Comparison of ENCODE assay signal across 17 cellular contexts in the genomic region with DNA sequence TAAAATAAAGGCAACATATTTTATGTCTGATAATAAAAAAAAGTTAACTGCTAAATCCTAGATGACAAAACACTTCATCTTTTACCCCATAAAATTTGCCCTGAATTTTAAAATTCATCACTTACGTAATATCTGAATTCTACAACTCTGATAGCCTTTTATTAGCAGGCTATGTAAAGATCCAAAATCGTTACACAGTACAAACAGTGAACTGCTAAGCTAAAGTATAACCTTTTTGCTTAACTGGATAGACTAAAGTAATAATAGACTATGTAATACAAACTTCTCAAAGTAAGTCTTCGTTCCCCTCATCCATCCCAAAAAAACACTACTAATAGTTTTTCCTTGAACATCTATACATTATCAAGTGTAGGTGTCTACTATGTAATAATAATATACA. TPM values are rescaled to one million over a fixed set of nuclear protein-coding genes. Genes with fewer than 3 reads are reported as not detected.
DNase-seq lines count a peak whose midpoint lies in the region; ATAC-seq and TF ChIP-seq lines count a peak whose summit lies in the region.
"Had no signal": no experiment of that assay in that cellular context is flagged by ENCODE, and none has a peak within 500 bp of the region (broad histone marks: within the 10 kb centered on the region; RNA-seq: fewer than 3 reads in every experiment).

No MANE protein-coding gene starts in this region.

- H3K9me2 ChIP-seq in hepatocyte (replicated peaks; ENCODE audit: insufficient read depth): no peaks in the 10 kb centered on the region

- H3K4me2 ChIP-seq in hepatocyte: peak overlapping the region; percentile 26

- no peak overlapping the region for H3K9ac ChIP-seq in mucosa of rectum (ENCODE audit: low read depth in 1 of 2, low read length in 2 of 2)
- H3K9ac ChIP-seq: GM23248 had no signal

- no peaks in the 10 kb centered on the region for H3K9me3 ChIP-seq in hepatocyte (ENCODE audit: low read depth)
- H3K9me3 ChIP-seq in mucosa of rectum (ENCODE audit: control insufficient read depth in 2 of 2, low read length in 2 of 2): no peaks in the 10 kb centered on the region
- H3K9me3 ChIP-seq in aorta (ENCODE audit: control insufficient read depth, low read length): no peaks in the 10 kb centered on the region

- no TSS peak for BruUV-seq in Calu3 (replicated peaks; lab: Mats Ljungman, UMichigan)

- H2AFZ ChIP-seq in hepatocyte: no peak overlapping the region
- H2AFZ ChIP-seq: GM23248 had no signal

- peaks cover 34% of the 10 kb centered on the region for H3K36me3 Mint-ChIP-seq in Calu3 (ENCODE audit: insufficient read depth, unreplicated experiment)
- H3K36me3 Mint-ChIP-seq: CD4-positive, alpha-beta memory T cell had no signal

- no peak for DNase-seq in hepatocyte (ENCODE audit: low spot score)
- DNase-seq in aorta: no peak
- DNase-seq in Calu3: no peak
- DNase-seq: C1 segment of cervical spinal cord; CD4-positive, alpha-beta memory T cell; COR-L47; DMS 273 treated with DMSO at 0.1 percent for 48 hours; DMS79; EL; GDM1; GM23248; H7; HCEC 1CT had no signal

- WGBS in hepatocyte (ENCODE audit: low lambda C conversion rate, missing lambda C conversion rate): 45% methylated on average over 3 of the region's 3 CpGs
- 91% methylated on average over 3 of the region's 3 CpGs for WGBS in aorta, 2 donors

- no peaks in the 10 kb centered on the region for H3K9me3 Mint-ChIP-seq in Calu3 (ENCODE audit: low read depth, unreplicated experiment)

- CTCF ChIA-PET in Calu3 (lab: Charles Lee): no interaction called here

- H3K27ac ChIP-seq in VCaP: peak overlapping the region; percentile 77; the same call in 1 of the 2 replicates
- H3K27ac ChIP-seq in hepatocyte: no peak overlapping the region
- peak overlapping the region; percentile 41 to 44 for H3K27ac ChIP-seq in mucosa of rectum (ENCODE audit: low read depth in 2 of 2, low read length in 2 of 2)
- H3K27ac ChIP-seq in aorta (ENCODE audit: low read depth in 1 of 2, low read length in 2 of 2): no peak overlapping the region
- H3K27ac ChIP-seq: GM23248 had no signal

- H3K4me3 ChIP-seq in hepatocyte (no peak overlapping the region), mucosa of rectum (ENCODE audit: low read length in 2 of 2) (no peak overlapping the region), aorta (ENCODE audit: low read length in 2 of 2) (no peak overlapping the region)
- H3K4me3 ChIP-seq: GM12878, GM23248 had no signal

- H3K36me3 ChIP-seq in hepatocyte (replicated peaks; ENCODE audit: insufficient read depth, low read depth): no peaks in the 10 kb centered on the region
- no peaks in the 10 kb centered on the region for H3K36me3 ChIP-seq in mucosa of rectum (ENCODE audit: control insufficient read depth in 2 of 2, insufficient read depth in 2 of 2, low read length in 2 of 2)
- no peaks in the 10 kb centered on the region for H3K36me3 ChIP-seq in aorta (ENCODE audit: control insufficient read depth in 1 of 2, insufficient read depth in 2 of 2, low read length in 1 of 2)

- no peak overlapping the region for H3K27ac Mint-ChIP-seq in Calu3 (ENCODE audit: unreplicated experiment)
- H3K27ac Mint-ChIP-seq: CD4-positive, alpha-beta memory T cell had no signal

- H3K4me1 Mint-ChIP-seq in Calu3 (ENCODE audit: low read depth, unreplicated experiment): peaks cover 33% of the 10 kb centered on the region
- H3K4me1 Mint-ChIP-seq: CD4-positive, alpha-beta memory T cell had no signal

- H3K4me3 Mint-ChIP-seq in Calu3 (ENCODE audit: low read depth, unreplicated experiment): no peak overlapping the region
- H3K4me3 Mint-ChIP-seq: CD4-positive, alpha-beta memory T cell had no signal

- H3K27me3 ChIP-seq in hepatocyte: no peaks in the 10 kb centered on the region
- H3K27me3 ChIP-seq in mucosa of rectum (ENCODE audit: control insufficient read depth in 2 of 2, insufficient read depth in 2 of 2, low read length in 2 of 2): no peaks in the 10 kb centered on the region
- no peaks in the 10 kb centered on the region for H3K27me3 ChIP-seq in aorta (ENCODE audit: control insufficient read depth in 1 of 2, insufficient read depth in 2 of 2, low read length in 1 of 2)

- H3K27me3 Mint-ChIP-seq in Calu3 (ENCODE audit: unreplicated experiment): no peaks in the 10 kb centered on the region

- no peaks in the 10 kb centered on the region for H4K20me1 ChIP-seq in hepatocyte (ENCODE audit: insufficient read depth, poor library complexity, severe bottlenecking)

- ATAC-seq in HG03025 (IDR thresholded peaks at IDR 0.05; ENCODE audit: low FRiP score, unreplicated experiment) (no peak), aorta (ENCODE audit: low FRiP score) (no peak)
- ATAC-seq: GM12878 had no signal

- H3K79me2 ChIP-seq in hepatocyte: peaks cover 68% of the 10 kb centered on the region

- TF ChIP-seq CTCF in VCaP (conservative IDR thresholded peaks at IDR 0.05) (no peak), hepatocyte (IDR thresholded peaks at IDR 0.05; ENCODE audit: poor library complexity) (no peak), Calu3 (IDR thresholded peaks at IDR 0.05; ENCODE audit: unreplicated experiment) (no peak)

- H3K4me1 ChIP-seq in hepatocyte (ENCODE audit: insufficient read depth) (peaks cover 36% of the 10 kb centered on the region), mucosa of rectum (ENCODE audit: control insufficient read depth in 2 of 2, insufficient read depth in 2 of 2, low read length in 2 of 2) (peaks cover 16 to 47% of the 10 kb centered on the region in 2 donors), aorta (ENCODE audit: control insufficient read depth in 1 of 2, insufficient read depth in 2 of 2, low read length in 2 of 2) (peaks cover 3 to 12% of the 10 kb centered on the region in 2 donors)

- intact Hi-C loops in aorta (cut with DNase I): no loop called here
- intact Hi-C loops in Calu3 (cut with micrococcal nuclease; ENCODE audit: unreplicated experiment): no loop called here

RNA-seq across cellular contexts. Expression of a gene that starts 49.1 kb away (rescaled TPM):
- total RNA-seq in hepatocyte: 13.9 and 15.5 TPM in 2 replicates
- polyA plus RNA-seq in hepatocyte: 12.5 and 16.4 TPM in 2 replicates
- total RNA-seq in aorta: 10 to 100 TPM; 27.3 to 31.8 TPM
- polyA plus RNA-seq in aorta: 1 to 10 TPM; 7.6 to 8.8 TPM
- 64.6 and 70.1 TPM in 2 replicates for total RNA-seq in Calu3 (2022)

Comparison
In these comparisons a context has a peak if more than half of its experiments do, and no peak if none do; other contexts are left out.
1. H3K27ac ChIP-seq: peak in VCaP (single experiment) and mucosa of rectum (2 of 2); none in hepatocyte (single experiment) and aorta (0 of 2).